In genomic region chr1:231931846-231932454, GRCh38 we compare ENCODE assay signal across 8 cellular contexts.
A peak's percentile ranks its signal among the peaks of the same experiment; 100 is the strongest.
DNase-seq lines count a peak whose midpoint lies in the region; ATAC-seq and TF ChIP-seq lines count a peak whose summit lies in the region.

No MANE protein-coding gene starts in this region.

- peaks cover 2% of the 10 kb centered on the region for H3K9me3 Mint-ChIP-seq in activated CD4-positive, alpha-beta T cell treated with anti-CD3 and anti-CD28 coated beads for 36 hours (ENCODE audit: low read depth)
- H3K9me3 Mint-ChIP-seq in stimulated activated naive CD8-positive, alpha-beta T cell treated with anti-CD3 and anti-CD28 coated beads, Interleukin-15, amount 100 ng/mL, for 72 hours = no peaks in the 10 kb centered on the region

- TF ChIP-seq CTCF in left ventricle myocardium inferior (IDR thresholded peaks at IDR 0.05; ENCODE audit: borderline replicate concordance) (peak; percentile 52), gastroesophageal sphincter (IDR thresholded peaks at IDR 0.05) (peak in 3 of 4 experiments; percentile 8 to 26 (median 14))

- CTCF ChIA-PET in activated CD4-positive, alpha-beta T cell treated with anti-CD3 and anti-CD28 coated beads for 36 hours (lab: Charles Lee) = interaction anchor here (0.6 to 3.5 kb wide), 10 partner anchors 11 to 1096 kb away, joined by 3 to 22 read pairs (median 3); no protein-coding TSS in a partner anchor

- TF ChIP-seq EP300 in gastroesophageal sphincter (IDR thresholded peaks at IDR 0.05) = no peak

- H3K4me1 ChIP-seq in left ventricle myocardium inferior = peaks cover 78% of the 10 kb centered on the region
- H3K4me1 ChIP-seq in gastroesophageal sphincter = peaks cover 0 to 35% (median 4%) of the 10 kb centered on the region in 3 donors

- H3K27me3 ChIP-seq in left ventricle myocardium inferior (ENCODE audit: low read depth) = no peaks in the 10 kb centered on the region
- no peaks in the 10 kb centered on the region for H3K27me3 ChIP-seq in gastroesophageal sphincter

- H3K27me3 Mint-ChIP-seq in activated CD4-positive, alpha-beta T cell treated with anti-CD3 and anti-CD28 coated beads for 36 hours = no peaks in the 10 kb centered on the region
- no peaks in the 10 kb centered on the region for H3K27me3 Mint-ChIP-seq in stimulated activated naive CD8-positive, alpha-beta T cell treated with anti-CD3 and anti-CD28 coated beads, Interleukin-15, amount 100 ng/mL, for 72 hours

- peak; percentile 39 for ATAC-seq in activated CD4-positive, alpha-beta T cell treated with anti-CD3 and anti-CD28 coated beads for 36 hours
- ATAC-seq in gastroesophageal sphincter = no peak
- peak; percentile 40 for ATAC-seq in stimulated activated naive CD8-positive, alpha-beta T cell treated with anti-CD3 and anti-CD28 coated beads, Interleukin-15, amount 100 ng/mL, for 72 hours

- H3K27ac ChIP-seq in left ventricle myocardium inferior (replicated peaks) = no peak overlapping the region
- H3K27ac ChIP-seq in gastroesophageal sphincter = no peak overlapping the region

- no peak overlapping the region for H3K27ac Mint-ChIP-seq in activated CD4-positive, alpha-beta T cell treated with anti-CD3 and anti-CD28 coated beads for 36 hours
- H3K27ac Mint-ChIP-seq in stimulated activated naive CD8-positive, alpha-beta T cell treated with anti-CD3 and anti-CD28 coated beads, Interleukin-15, amount 100 ng/mL, for 72 hours = no peak overlapping the region

- no peak overlapping the region for H3K4me3 ChIP-seq in left ventricle myocardium inferior
- H3K4me3 ChIP-seq in gastroesophageal sphincter = no peak overlapping the region

- peaks cover 4% of the 10 kb centered on the region for H3K36me3 ChIP-seq in left ventricle myocardium inferior
- no peaks in the 10 kb centered on the region for H3K36me3 ChIP-seq in gastroesophageal sphincter

- peaks cover 10% of the 10 kb centered on the region for H3K9me3 ChIP-seq in left ventricle myocardium inferior (replicated peaks)
- peaks cover 0 to 5% (median 0%) of the 10 kb centered on the region in 3 donors for H3K9me3 ChIP-seq in gastroesophageal sphincter

- intact Hi-C loops in left ventricle myocardium inferior (cut with micrococcal nuclease) (no loop called here), cardiac septum (cut with DNase I) (loop anchor here (5.0 kb wide), 2 partner anchors 65 to 375 kb away; no protein-coding TSS in a partner anchor)
- intact Hi-C loops in activated CD4-positive, alpha-beta T cell treated with anti-CD3 and anti-CD28 coated beads for 36 hours (cut with DNase I, micrococcal nuclease) = loop anchor here (2.0 to 5.0 kb wide), 3 partner anchors 65 to 175 kb away; no protein-coding TSS in a partner anchor

- 74 to 79% methylated on average over 3 to 4 of the region's 4 CpGs for WGBS in gastroesophageal sphincter (ENCODE audit: low coverage in 1 of 2), 2 donors

- no peaks in the 10 kb centered on the region for H3K36me3 Mint-ChIP-seq in activated CD4-positive, alpha-beta T cell treated with anti-CD3 and anti-CD28 coated beads for 36 hours (ENCODE audit: low read depth)

- H3K4me3 Mint-ChIP-seq in activated CD4-positive, alpha-beta T cell treated with anti-CD3 and anti-CD28 coated beads for 36 hours = no peak overlapping the region
- no peak overlapping the region for H3K4me3 Mint-ChIP-seq in stimulated activated naive CD8-positive, alpha-beta T cell treated with anti-CD3 and anti-CD28 coated beads, Interleukin-15, amount 100 ng/mL, for 72 hours

- peaks cover 20% of the 10 kb centered on the region for H3K4me1 Mint-ChIP-seq in activated CD4-positive, alpha-beta T cell treated with anti-CD3 and anti-CD28 coated beads for 36 hours
- H3K4me1 Mint-ChIP-seq in stimulated activated naive CD8-positive, alpha-beta T cell treated with anti-CD3 and anti-CD28 coated beads, Interleukin-15, amount 100 ng/mL, for 72 hours = peaks cover 24% of the 10 kb centered on the region

- DNase-seq in left ventricle myocardium inferior = no peak
- DNase-seq in cardiac septum (ENCODE audit: low spot score) = no peak
- peak; percentile 71 for DNase-seq in activated CD4-positive, alpha-beta T cell treated with anti-CD3 and anti-CD28 coated beads for 36 hours
- peak; percentile 23 to 43 for DNase-seq in stimulated activated naive CD8-positive, alpha-beta T cell treated with anti-CD3 and anti-CD28 coated beads, Interleukin-15, amount 100 ng/mL, for 72 hours
- DNase-seq in COLO829 (ENCODE audit: low spot score) = no peak
- DNase-seq in NCI-H226 = no peak
- DNase-seq in HPDE6-E6E7 (ENCODE audit: extremely low spot score) = no peak

- TF ChIP-seq POLR2A in gastroesophageal sphincter (IDR thresholded peaks at IDR 0.05) = no peak

- POLR2A ChIA-PET in activated CD4-positive, alpha-beta T cell treated with anti-CD3 and anti-CD28 coated beads for 36 hours (lab: Charles Lee) = no interaction called here

Comparison
In these comparisons a context has a peak if more than half of its experiments do, and no peak if none do; other contexts are left out.
1. DNase-seq: peak in activated CD4-positive, alpha-beta T cell treated with anti-CD3 and anti-CD28 coated beads for 36 hours (single experiment) and stimulated activated naive CD8-positive, alpha-beta T cell treated with anti-CD3 and anti-CD28 coated beads, Interleukin-15, amount 100 ng/mL, for 72 hours (2 of 2); none in left ventricle myocardium inferior (single experiment), cardiac septum (single experiment), COLO829 (single experiment), NCI-H226 (single experiment) and HPDE6-E6E7 (single experiment).